22 cellular contexts compared by ENCODE assay signal in genomic region chr9:133257398-133258053, GRCh38. TPM values are rescaled to one million over a fixed set of nuclear protein-coding genes. Genes with fewer than 3 reads are reported as not detected.
DNase-seq lines count a peak whose midpoint lies in the region; ATAC-seq lines count a peak whose summit lies in the region.
"Had no signal": no experiment of that assay in that cellular context is flagged by ENCODE, and none has a peak within 500 bp of the region (broad histone marks: within the 10 kb centered on the region; RNA-seq: fewer than 3 reads in every experiment).

No MANE protein-coding gene starts in this region.

- H3K36me3 ChIP-seq in neuronal stem cell (replicated peaks in 1 of 2; ENCODE audit: control insufficient read depth in 2 of 2, insufficient read depth in 2 of 2, low read length in 2 of 2), result no peaks in the 10 kb centered on the region

- no CpG with 5 or more reads among the region's 16 CpGs for WGBS in neuronal stem cell (ENCODE audit: extremely low coverage in 2 of 2, insufficient read length in 2 of 2, insufficient replicate concordance in 1 of 2), 2 donors

- peaks cover 0 to 29% (median 2%) of the 10 kb centered on the region in 3 experiments for H3K27me3 ChIP-seq in neuronal stem cell (ENCODE audit: control insufficient read depth in 3 of 3, insufficient read depth in 3 of 3, low read depth in 1 of 3, low read length in 3 of 3)

- peak overlapping the region; percentile 34 for H2AFZ ChIP-seq in neuronal stem cell (ENCODE audit: low read length)

- DNase-seq in Daoy (ENCODE audit: low read depth), result peak; percentile 55
- DNase-seq in RPMI8226, result peak; percentile 45
- peak; percentile 45 for DNase-seq in left cardiac atrium
- DNase-seq in neuronal stem cell (ENCODE audit: low spot score), result no peak
- DNase-seq in stimulated activated CD4-positive, alpha-beta T cell treated with anti-CD3 and anti-CD28 coated beads, Interleukin-4, amount 100 ng/mL, for 4 hours, result no peak
- no peak for DNase-seq in DMS 273 treated with DMSO at 0.1 percent for 48 hours (lab: John Stamatoyannopoulos, UW)
- DNase-seq in NCI-H1694 (lab: John Stamatoyannopoulos, UW), result no peak
- DNase-seq: activated CD4-positive, CD25-positive, alpha-beta regulatory T cell treated with anti-CD3 and anti-CD28 coated beads, Interleukin-2, amount 50 U/mL, for 72 hours; CD4-positive, alpha-beta T cell; glutamatergic neuron; natural killer cell; NCI-H2081 treated with DMSO at 0.1 percent for 48 hours; NCI-H748 treated with DMSO at 0.1 percent for 48 hours; SK-N-SH; stimulated activated naive CD4-positive, alpha-beta T cell; T1000 had no signal

- H4K8ac ChIP-seq in neuronal stem cell (ENCODE audit: low read depth, low read length), result no peak overlapping the region

- ATAC-seq in left cardiac atrium (peak in 1 of 2 donors; percentile 59), HG03378 (IDR thresholded peaks at IDR 0.05; ENCODE audit: unreplicated experiment) (no peak)
- ATAC-seq: esophagus mucosa, Panc1 had no signal

- H4K91ac ChIP-seq in neuronal stem cell (ENCODE audit: low read depth, low read length, poor library complexity), result no peak overlapping the region

- H3K4me1 ChIP-seq in neuronal stem cell (ENCODE audit: control insufficient read depth in 2 of 2, insufficient read depth in 1 of 2, low read depth in 1 of 2, low read length in 2 of 2), result peaks cover 0 to 10% of the 10 kb centered on the region in 2 donors

- H3K23ac ChIP-seq in neuronal stem cell (ENCODE audit: low read depth, low read length, poor library complexity), result no peak overlapping the region

- no peak overlapping the region for H2BK5ac ChIP-seq in neuronal stem cell (ENCODE audit: low read length)

- peak overlapping the region; percentile 15 for H3K18ac ChIP-seq in neuronal stem cell (ENCODE audit: low read length)

- H3K4me3 ChIP-seq in neuronal stem cell (ENCODE audit: low read length in 2 of 2), result no peak overlapping the region

- H3K14ac ChIP-seq in neuronal stem cell (ENCODE audit: low read length), result peak overlapping the region; percentile 67

- peak overlapping the region; percentile 72 for H2BK15ac ChIP-seq in neuronal stem cell (ENCODE audit: low read length)

- H2BK12ac ChIP-seq in neuronal stem cell (ENCODE audit: low read length), result peak overlapping the region; percentile 2

- peaks cover 4% of the 10 kb centered on the region for H3K79me1 ChIP-seq in neuronal stem cell (ENCODE audit: low read depth, low read length)

- H3K4ac ChIP-seq in neuronal stem cell (ENCODE audit: low read length), result no peak overlapping the region

- H2AK5ac ChIP-seq in neuronal stem cell (ENCODE audit: low read depth, low read length), result peak overlapping the region; percentile 89

- intact Hi-C loops in left cardiac atrium (cut with DNase I), result no loop called here

- peak overlapping the region; percentile 38 for H2BK120ac ChIP-seq in neuronal stem cell (ENCODE audit: low read depth, low read length)

- H3K4me2 ChIP-seq in neuronal stem cell (ENCODE audit: insufficient read depth, low read length, poor library complexity, severe bottlenecking), result no peak overlapping the region
- H3K4me2 ChIP-seq: SK-N-SH had no signal

- H3K9ac ChIP-seq in neuronal stem cell (ENCODE audit: low read depth, low read length, poor library complexity), result no peak overlapping the region
- H3K9ac ChIP-seq: SK-N-SH had no signal

- H3K9me3 ChIP-seq in neuronal stem cell (replicated peaks in 1 of 2; ENCODE audit: control insufficient read depth in 2 of 2, insufficient read depth in 1 of 2, low read depth in 1 of 2, low read length in 2 of 2), result no peaks in the 10 kb centered on the region
- H3K9me3 ChIP-seq: SK-N-SH had no signal

- H3K27ac ChIP-seq in neuronal stem cell (replicated peaks; ENCODE audit: low read length), result no peak overlapping the region

RNA-seq across cellular contexts. Expression of gene ABO, which starts 17.5 kb away (rescaled TPM):
- total RNA-seq in Daoy (2014; rRNA removed; shearing (Covaris generic)), result not detected in 2 replicates
- 1 to 10 TPM; 1.7 to 2.1 TPM for total RNA-seq in left cardiac atrium
- polyA plus RNA-seq in neuronal stem cell (2013, experiment 1 of 2), result 0.06 TPM
- polyA plus RNA-seq in neuronal stem cell (2013, experiment 2 of 2), result 0.03 TPM
- polyA plus RNA-seq: AG04450, IgD-negative memory B cell, SK-N-SH had no signal

RNA-seq across cellular contexts. Expression of gene OBP2B, which starts 48.5 kb away (rescaled TPM):
- not detected in 2 replicates for total RNA-seq in Daoy (2014; rRNA removed; shearing (Covaris generic))
- total RNA-seq in left cardiac atrium, result not detected
- not detected for polyA plus RNA-seq in neuronal stem cell (2013, experiment 1 of 2)
- not detected for polyA plus RNA-seq in neuronal stem cell (2013, experiment 2 of 2)
- total RNA-seq: bronchial epithelial cell; CD4-positive, alpha-beta T cell; esophagus mucosa; natural killer cell had no signal
- polyA plus RNA-seq: AG04450, IgD-negative memory B cell, SK-N-SH had no signal

Comparison
In these comparisons a context has a peak if more than half of its experiments do, and no peak if none do; other contexts are left out.
1. DNase-seq: peak in Daoy (single experiment), RPMI8226 (single experiment) and left cardiac atrium (single experiment); none in neuronal stem cell (single experiment), stimulated activated CD4-positive, alpha-beta T cell treated with anti-CD3 and anti-CD28 coated beads, Interleukin-4, amount 100 ng/mL, for 4 hours (0 of 2), DMS 273 treated with DMSO at 0.1 percent for 48 hours (single experiment) and NCI-H1694 (single experiment).